In genomic region chr22:42519544-42520237, GRCh38 we compare ENCODE assay signal across 8 cellular contexts. TPM values are rescaled to one million over a fixed set of nuclear protein-coding genes. Genes with fewer than 3 reads are reported as not detected.
DNase-seq lines count a peak whose midpoint lies in the region; ATAC-seq and TF ChIP-seq lines count a peak whose summit lies in the region.

Gene RRP7A, minus strand, starts transcription at chr22:42519796. Its CDS starts 10 bp downstream, at chr22:42519786.

- H3K4me3 ChIP-seq in choroid plexus epithelial cell (ENCODE audit: low read depth, low read length): peak within 1 kb of the TSS; percentile 79

- peak; percentile 5 to 44 for DNase-seq in NCI-H187 (lab: John Stamatoyannopoulos, UW)
- DNase-seq in NCI-H187 treated with DMSO at 0.1 percent for 48 hours (lab: John Stamatoyannopoulos, UW): no peak
- DNase-seq in NCI-H2171 treated with DMSO at 0.1 percent for 48 hours (lab: John Stamatoyannopoulos, UW): peak; percentile 70
- peak; percentile 93 for DNase-seq in activated CD4-positive, alpha-beta T cell treated with anti-CD3 and anti-CD28 coated beads for 36 hours
- peak; percentile 68 for DNase-seq in choroid plexus epithelial cell (ENCODE audit: low read depth)
- DNase-seq in kidney tubule cell (ENCODE audit: low spot score): peak; percentile 74
- peak; percentile 67 to 81 for DNase-seq in stimulated activated CD4-positive, alpha-beta T cell treated with anti-CD3 and anti-CD28 coated beads, Interleukin-15, amount 100 ng/mL, for 48 hours (ENCODE audit: low read depth in 2 of 2)

- peak within 1 kb of the TSS; percentile 94 for H3K4me3 Mint-ChIP-seq in activated CD4-positive, alpha-beta T cell treated with anti-CD3 and anti-CD28 coated beads for 36 hours

- peak within 1 kb of the TSS; percentile 90 for H3K27ac Mint-ChIP-seq in activated CD4-positive, alpha-beta T cell treated with anti-CD3 and anti-CD28 coated beads for 36 hours

- no peaks in the 10 kb centered on the region for H3K27me3 Mint-ChIP-seq in activated CD4-positive, alpha-beta T cell treated with anti-CD3 and anti-CD28 coated beads for 36 hours

- CTCF ChIA-PET in activated CD4-positive, alpha-beta T cell treated with anti-CD3 and anti-CD28 coated beads for 36 hours (lab: Charles Lee): no interaction called here

- intact Hi-C loops in activated CD4-positive, alpha-beta T cell treated with anti-CD3 and anti-CD28 coated beads for 36 hours (cut with DNase I, micrococcal nuclease): loop anchor here in 1 of 2 experiments (1.0 to 2.0 kb wide), 7 partner anchors 19 to 570 kb away; partner anchors contain the start of genes NDUFA6, POLDIP3, SERHL2 and TTLL1

- peak; percentile 72 for ATAC-seq in HG02763 (IDR thresholded peaks at IDR 0.05; ENCODE audit: unreplicated experiment)
- ATAC-seq in activated CD4-positive, alpha-beta T cell treated with anti-CD3 and anti-CD28 coated beads for 36 hours: peak; percentile 93

- no peak for TF ChIP-seq CTCF in choroid plexus epithelial cell (conservative IDR thresholded peaks at IDR 0.05; ENCODE audit: low read depth, low read length)

- peaks cover 9% of the 10 kb centered on the region for H3K4me1 Mint-ChIP-seq in activated CD4-positive, alpha-beta T cell treated with anti-CD3 and anti-CD28 coated beads for 36 hours

- H3K9me3 Mint-ChIP-seq in activated CD4-positive, alpha-beta T cell treated with anti-CD3 and anti-CD28 coated beads for 36 hours (ENCODE audit: low read depth): no peaks in the 10 kb centered on the region

- POLR2A ChIA-PET in activated CD4-positive, alpha-beta T cell treated with anti-CD3 and anti-CD28 coated beads for 36 hours (lab: Charles Lee): no interaction called here

- H3K36me3 Mint-ChIP-seq in activated CD4-positive, alpha-beta T cell treated with anti-CD3 and anti-CD28 coated beads for 36 hours (ENCODE audit: low read depth): peaks cover 10% of the 10 kb centered on the region

RNA-seq across cellular contexts. Expression of gene RRP7A, which starts in this region (rescaled TPM):
- total RNA-seq in activated CD4-positive, alpha-beta T cell treated with anti-CD3 and anti-CD28 coated beads for 36 hours: 10 to 100 TPM; 95.6 to 98.1 TPM
